19 cellular contexts compared by ENCODE assay signal in the genomic region with DNA sequence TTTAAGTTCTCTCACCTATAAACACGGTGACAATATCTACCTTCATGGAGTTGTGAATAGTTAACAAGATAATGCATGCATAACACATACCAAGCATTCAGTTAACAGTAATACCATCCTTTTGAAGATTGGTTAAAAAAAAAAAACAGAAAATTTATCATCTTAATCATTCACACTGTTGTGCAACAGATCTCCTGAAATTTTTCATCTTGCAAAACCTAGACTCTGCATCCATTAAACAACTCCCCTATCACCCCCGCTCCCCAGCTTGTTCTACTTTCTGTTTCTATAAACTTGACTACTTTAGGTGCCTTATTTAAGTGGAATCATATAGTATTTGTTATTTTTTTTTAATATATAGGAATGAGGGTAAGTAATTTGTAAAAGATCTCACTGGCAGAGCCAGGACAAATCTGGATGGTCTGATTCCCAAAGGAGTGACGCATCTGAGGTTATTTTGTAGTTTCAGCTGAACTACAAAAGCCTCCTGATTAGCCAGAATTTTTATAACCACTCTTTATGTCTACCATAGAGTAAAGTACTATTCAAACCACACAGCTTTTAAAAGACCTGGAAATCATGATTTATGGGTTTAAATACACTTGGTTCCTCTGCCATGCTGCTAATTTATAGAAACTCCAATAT.
"Had no signal": no experiment of that assay in that cellular context is flagged by ENCODE, and none has a peak within 500 bp of the region (broad histone marks: within the 10 kb centered on the region; RNA-seq: fewer than 3 reads in every experiment).

No MANE protein-coding gene starts in this region.

- H3K27ac ChIP-seq: esophagus muscularis mucosa, lower lobe of right lung, prostate gland, sigmoid colon, suprapubic skin had no signal

- DNase-seq: activated CD4-positive, alpha-beta memory T cell treated with anti-CD3 and anti-CD28 coated beads, Interleukin-2, amount 10 ng/mL, durations not matched to agents 7 days and 5 days; activated CD8-positive, alpha-beta memory T cell treated with anti-CD3 and anti-CD28 coated beads, Interleukin-2, amount 50 U/mL, for 4 hours; activated gamma-delta T cell treated with Interleukin-2 at 50 U/mL for 16 hours; activated naive CD8-positive, alpha-beta T cell treated with anti-CD3 and anti-CD28 coated beads for 36 hours; activated T-cell treated with anti-CD3 and anti-CD28 coated beads, Interleukin-2, amount 50 U/mL, for 72 hours; anterior cingulate cortex; hippocampal formation; kidney glomerular epithelial cell; lower lobe of right lung; naive B cell; sigmoid colon; stimulated activated CD4-positive, alpha-beta T cell treated with anti-CD3 and anti-CD28 coated beads, Interleukin-12 subunit alpha, Interleukin-12 subunit beta, amount 100 ng/mL, for 4 hours; stimulated activated CD4-positive, alpha-beta T cell treated with anti-CD3 and anti-CD28 coated beads, Interleukin-4, amount 100 ng/mL, for 1 hour; stimulated activated CD8-positive, alpha-beta memory T cell treated with anti-CD3 and anti-CD28 coated beads, Interleukin-4, amount 100 ng/mL, for 48 hours; stimulated activated naive CD8-positive, alpha-beta T cell treated with anti-CD3 and anti-CD28 coated beads, Interleukin-15, Interleukin-2, amounts not matched to agents 100 U/mL and 50 U/mL, for 24 hours had no signal

- H3K27me3 Mint-ChIP-seq: activated CD4-positive, alpha-beta memory T cell treated with anti-CD3 and anti-CD28 coated beads, Interleukin-2, amount 10 ng/mL, durations not matched to agents 7 days and 5 days; activated naive CD8-positive, alpha-beta T cell treated with anti-CD3 and anti-CD28 coated beads for 36 hours; naive B cell; type B pancreatic cell had no signal

- ATAC-seq: activated T-cell treated with anti-CD3 and anti-CD28 coated beads, Interleukin-2, amount 50 U/mL, for 72 hours; lower lobe of right lung; stimulated activated naive CD8-positive, alpha-beta T cell treated with anti-CD3 and anti-CD28 coated beads, Interleukin-15, Interleukin-2, amounts not matched to agents 100 U/mL and 50 U/mL, for 24 hours had no signal

- H3K4me1 Mint-ChIP-seq: activated naive CD8-positive, alpha-beta T cell treated with anti-CD3 and anti-CD28 coated beads for 36 hours had no signal

- H3K9me3 Mint-ChIP-seq: activated CD4-positive, alpha-beta memory T cell treated with anti-CD3 and anti-CD28 coated beads, Interleukin-2, amount 10 ng/mL, durations not matched to agents 7 days and 5 days; activated naive CD8-positive, alpha-beta T cell treated with anti-CD3 and anti-CD28 coated beads for 36 hours; activated T-cell treated with anti-CD3 and anti-CD28 coated beads, Interleukin-2, amount 50 U/mL, for 72 hours; naive B cell; type B pancreatic cell had no signal

- H3K4me1 ChIP-seq: lower lobe of right lung, prostate gland, sigmoid colon, suprapubic skin had no signal

- H3K27me3 ChIP-seq: esophagus muscularis mucosa, sigmoid colon, suprapubic skin had no signal

- H3K9me3 ChIP-seq: esophagus muscularis mucosa, lower lobe of right lung, prostate gland, sigmoid colon, suprapubic skin had no signal

- H3K36me3 ChIP-seq: esophagus muscularis mucosa, lower lobe of right lung, prostate gland, sigmoid colon, suprapubic skin had no signal

- H3K4me3 ChIP-seq: esophagus muscularis mucosa, lower lobe of right lung, prostate gland, sigmoid colon, suprapubic skin had no signal

- H3K27ac Mint-ChIP-seq: activated CD4-positive, alpha-beta memory T cell treated with anti-CD3 and anti-CD28 coated beads, Interleukin-2, amount 10 ng/mL, durations not matched to agents 7 days and 5 days; activated naive CD8-positive, alpha-beta T cell treated with anti-CD3 and anti-CD28 coated beads for 36 hours; activated T-cell treated with anti-CD3 and anti-CD28 coated beads, Interleukin-2, amount 50 U/mL, for 72 hours; type B pancreatic cell had no signal

- H3K4me3 Mint-ChIP-seq: activated CD4-positive, alpha-beta memory T cell treated with anti-CD3 and anti-CD28 coated beads, Interleukin-2, amount 10 ng/mL, durations not matched to agents 7 days and 5 days; activated naive CD8-positive, alpha-beta T cell treated with anti-CD3 and anti-CD28 coated beads for 36 hours; activated T-cell treated with anti-CD3 and anti-CD28 coated beads, Interleukin-2, amount 50 U/mL, for 72 hours; naive B cell had no signal
